2 cellular contexts compared by ENCODE assay signal in the genomic region with DNA sequence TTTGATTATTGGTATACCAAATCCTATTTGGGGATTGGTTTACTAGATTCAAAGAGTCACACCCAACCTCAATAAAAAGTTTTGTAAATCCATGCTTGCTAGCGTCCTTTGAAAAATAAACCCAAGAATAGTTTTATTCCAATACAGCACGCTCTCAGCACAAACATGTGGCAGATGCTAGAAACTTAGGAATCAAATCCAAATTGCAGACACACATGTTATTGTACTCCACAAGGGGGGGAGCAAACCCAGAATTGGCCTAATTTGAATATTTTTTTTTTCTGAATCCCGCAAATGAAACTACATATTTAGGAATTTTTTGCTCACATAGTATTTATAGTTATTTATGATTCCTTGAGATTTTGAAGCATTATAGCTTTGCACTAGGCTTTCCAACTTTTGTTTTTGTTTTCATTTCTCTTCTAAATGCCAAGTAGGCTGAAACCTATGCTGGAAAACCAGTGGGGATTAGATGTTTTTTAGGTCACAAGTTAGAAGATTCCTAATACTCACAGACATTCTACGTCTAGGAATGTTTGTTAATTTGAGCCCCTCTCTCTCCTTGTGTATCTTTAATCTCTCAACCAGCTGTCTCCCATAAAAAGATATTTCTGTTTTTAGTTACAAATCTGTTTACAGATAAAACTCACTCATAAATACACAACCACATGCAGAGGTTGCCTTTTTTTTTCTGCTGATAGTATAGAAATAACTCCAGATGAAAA.
TF ChIP-seq lines count a peak whose summit lies in the region.

No MANE protein-coding gene starts in this region.

TF ChIP-seq in SK-N-SH, 30 proteins besides CTCF, POLR2A, EP300 and RAD21 (continued from another document):
- TF ChIP-seq, protein P1, sequence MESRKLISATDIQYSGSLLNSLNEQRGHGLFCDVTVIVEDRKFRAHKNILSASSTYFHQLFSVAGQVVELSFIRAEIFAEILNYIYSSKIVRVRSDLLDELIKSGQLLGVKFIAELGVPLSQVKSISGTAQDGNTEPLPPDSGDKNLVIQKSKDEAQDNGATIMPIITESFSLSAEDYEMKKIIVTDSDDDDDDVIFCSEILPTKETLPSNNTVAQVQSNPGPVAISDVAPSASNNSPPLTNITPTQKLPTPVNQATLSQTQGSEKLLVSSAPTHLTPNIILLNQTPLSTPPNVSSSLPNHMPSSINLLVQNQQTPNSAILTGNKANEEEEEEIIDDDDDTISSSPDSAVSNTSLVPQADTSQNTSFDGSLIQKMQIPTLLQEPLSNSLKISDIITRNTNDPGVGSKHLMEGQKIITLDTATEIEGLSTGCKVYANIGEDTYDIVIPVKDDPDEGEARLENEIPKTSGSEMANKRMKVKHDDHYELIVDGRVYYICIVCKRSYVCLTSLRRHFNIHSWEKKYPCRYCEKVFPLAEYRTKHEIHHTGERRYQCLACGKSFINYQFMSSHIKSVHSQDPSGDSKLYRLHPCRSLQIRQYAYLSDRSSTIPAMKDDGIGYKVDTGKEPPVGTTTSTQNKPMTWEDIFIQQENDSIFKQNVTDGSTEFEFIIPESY (IDR thresholded peaks at IDR 0.05; ENCODE audit: borderline replicate concordance, low read depth): no peak
- TF ChIP-seq GATA2 (CRISPR knock-in tag; IDR thresholded peaks at IDR 0.05): no peak
- TF ChIP-seq MXI1 (IDR thresholded peaks at IDR 0.05; ENCODE audit: low read depth, low read length): no peak

TF ChIP-seq in SK-N-SH treated with all-trans-retinoic acid at 6 μM for 48 hours, 23 proteins besides CTCF, POLR2A, EP300 and RAD21 (continued from another document):
- TF ChIP-seq, protein P2, sequence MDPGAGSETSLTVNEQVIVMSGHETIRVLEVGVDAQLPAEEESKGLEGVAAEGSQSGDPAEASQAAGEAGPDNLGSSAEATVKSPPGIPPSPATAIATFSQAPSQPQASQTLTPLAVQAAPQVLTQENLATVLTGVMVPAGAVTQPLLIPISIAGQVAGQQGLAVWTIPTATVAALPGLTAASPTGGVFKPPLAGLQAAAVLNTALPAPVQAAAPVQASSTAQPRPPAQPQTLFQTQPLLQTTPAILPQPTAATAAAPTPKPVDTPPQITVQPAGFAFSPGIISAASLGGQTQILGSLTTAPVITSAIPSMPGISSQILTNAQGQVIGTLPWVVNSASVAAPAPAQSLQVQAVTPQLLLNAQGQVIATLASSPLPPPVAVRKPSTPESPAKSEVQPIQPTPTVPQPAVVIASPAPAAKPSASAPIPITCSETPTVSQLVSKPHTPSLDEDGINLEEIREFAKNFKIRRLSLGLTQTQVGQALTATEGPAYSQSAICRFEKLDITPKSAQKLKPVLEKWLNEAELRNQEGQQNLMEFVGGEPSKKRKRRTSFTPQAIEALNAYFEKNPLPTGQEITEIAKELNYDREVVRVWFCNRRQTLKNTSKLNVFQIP (CRISPR knock-in tag; IDR thresholded peaks at IDR 0.05; ENCODE audit: borderline replicate concordance, low read depth): no peak
- TF ChIP-seq, protein P3, sequence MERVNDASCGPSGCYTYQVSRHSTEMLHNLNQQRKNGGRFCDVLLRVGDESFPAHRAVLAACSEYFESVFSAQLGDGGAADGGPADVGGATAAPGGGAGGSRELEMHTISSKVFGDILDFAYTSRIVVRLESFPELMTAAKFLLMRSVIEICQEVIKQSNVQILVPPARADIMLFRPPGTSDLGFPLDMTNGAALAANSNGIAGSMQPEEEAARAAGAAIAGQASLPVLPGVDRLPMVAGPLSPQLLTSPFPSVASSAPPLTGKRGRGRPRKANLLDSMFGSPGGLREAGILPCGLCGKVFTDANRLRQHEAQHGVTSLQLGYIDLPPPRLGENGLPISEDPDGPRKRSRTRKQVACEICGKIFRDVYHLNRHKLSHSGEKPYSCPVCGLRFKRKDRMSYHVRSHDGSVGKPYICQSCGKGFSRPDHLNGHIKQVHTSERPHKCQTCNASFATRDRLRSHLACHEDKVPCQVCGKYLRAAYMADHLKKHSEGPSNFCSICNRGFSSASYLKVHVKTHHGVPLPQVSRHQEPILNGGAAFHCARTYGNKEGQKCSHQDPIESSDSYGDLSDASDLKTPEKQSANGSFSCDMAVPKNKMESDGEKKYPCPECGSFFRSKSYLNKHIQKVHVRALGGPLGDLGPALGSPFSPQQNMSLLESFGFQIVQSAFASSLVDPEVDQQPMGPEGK (CRISPR knock-in tag; IDR thresholded peaks at IDR 0.05; ENCODE audit: borderline replicate concordance): no peak
- no peak for TF ChIP-seq RARB (CRISPR knock-in tag; IDR thresholded peaks at IDR 0.05)
